ENCODE assay signal across 16 cellular contexts in the genomic region with DNA sequence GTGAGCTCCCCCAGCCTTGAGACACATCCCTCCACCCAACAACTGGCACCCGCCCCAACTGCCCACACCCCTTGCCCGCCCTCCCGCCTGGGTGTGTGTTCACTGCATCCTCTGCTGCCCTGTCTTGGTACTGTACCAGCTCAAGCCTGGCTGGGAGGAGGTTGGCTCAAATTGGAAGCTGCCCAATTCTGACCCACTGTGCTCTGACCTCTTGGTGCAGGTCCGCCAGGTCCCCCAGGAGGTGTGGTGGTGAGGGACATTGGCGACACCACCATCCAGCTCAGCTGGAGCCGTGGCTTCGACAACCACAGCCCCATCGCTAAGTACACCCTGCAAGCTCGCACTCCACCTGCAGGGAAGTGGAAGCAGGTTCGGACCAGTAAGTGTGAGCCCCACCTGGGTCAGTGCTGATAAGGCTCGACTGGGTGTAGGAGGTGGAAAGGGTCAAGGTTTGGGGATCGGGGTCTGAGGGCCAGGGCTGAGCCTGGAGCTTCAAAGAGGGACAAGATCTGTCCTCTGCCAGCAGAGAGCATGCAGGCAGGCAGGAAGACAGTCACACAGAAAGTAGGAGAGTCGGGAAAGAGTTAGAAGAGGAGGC. TPM values are rescaled to one million over a fixed set of nuclear protein-coding genes. Genes with fewer than 3 reads are reported as not detected.
A peak's percentile ranks its signal among the peaks of the same experiment; 100 is the strongest.
DNase-seq lines count a peak whose midpoint lies in the region; ATAC-seq and TF ChIP-seq lines count a peak whose summit lies in the region.
"Had no signal": no experiment of that assay in that cellular context is flagged by ENCODE, and none has a peak within 500 bp of the region (broad histone marks: within the 10 kb centered on the region; RNA-seq: fewer than 3 reads in every experiment).

No MANE protein-coding gene starts in this region.

- peak overlapping the region; percentile 2 for H3K27ac ChIP-seq in substantia nigra (ENCODE audit: low read depth, low read length, poor library complexity, severe bottlenecking)
- H3K27ac ChIP-seq: tibial nerve had no signal

- peak; percentile 53 for DNase-seq in DMS53 (lab: John Stamatoyannopoulos, UW)
- no peak for DNase-seq in DMS53 treated with DMSO at 0.1 percent for 48 hours (lab: John Stamatoyannopoulos, UW; ENCODE audit: unreplicated experiment)
- DNase-seq in OCI-M1 (lab: John Stamatoyannopoulos, UW) = peak; percentile 39
- no peak for DNase-seq in epithelial cell of proximal tubule (ENCODE audit: low read depth)
- peak in 1 of 49 donors; percentile 52 for DNase-seq in substantia nigra (lab: John Stamatoyannopoulos, UW)
- no peak for DNase-seq in D341Med (ENCODE audit: low spot score)
- DNase-seq in NCI-H2081 treated with DMSO at 0.1 percent for 48 hours (lab: John Stamatoyannopoulos, UW) = no peak
- DNase-seq: activated CD4-positive, alpha-beta T cell treated with anti-CD3 and anti-CD28 coated beads for 1 hour; activated T-cell treated with anti-CD3 and anti-CD28 coated beads, Interleukin-2, amount 50 U/mL, for 1 hour; HCEC 1CT; NCI-H1694 treated with DMSO at 0.1 percent for 48 hours; occipital lobe; stimulated activated CD4-positive, alpha-beta T cell treated with anti-CD3 and anti-CD28 coated beads, Interleukin-15, amount 100 ng/mL, for 24 hours had no signal

- no peak for ATAC-seq in GM21737 (IDR thresholded peaks at IDR 0.05; ENCODE audit: unreplicated experiment)

- TF ChIP-seq CTCF in epithelial cell of proximal tubule (conservative IDR thresholded peaks at IDR 0.05; ENCODE audit: low read depth, low read length) = peak; percentile 4

- no peak overlapping the region for H3K4me3 ChIP-seq in epithelial cell of proximal tubule (ENCODE audit: low read depth, low read length)
- H3K4me3 ChIP-seq: tibial nerve had no signal

RNA-seq across cellular contexts. Expression of gene TMEM81, which starts 17.9 kb away (rescaled TPM):
- total RNA-seq in epithelial cell of proximal tubule = 0.80 and 3.0 TPM in 2 replicates

RNA-seq across cellular contexts. Expression of gene CNTN2, which starts 23.3 kb away (rescaled TPM):
- total RNA-seq in epithelial cell of proximal tubule = not detected in 2 replicates
- total RNA-seq: lung microvascular endothelial cell had no signal

RNA-seq across cellular contexts. Expression of gene RBBP5, which starts 55.5 kb away (rescaled TPM):
- 10.6 and 11.1 TPM in 2 replicates for total RNA-seq in epithelial cell of proximal tubule

Comparison
In these comparisons a context has a peak if more than half of its experiments do, and no peak if none do; other contexts are left out.
1. DNase-seq: peak in DMS53 (single experiment) and OCI-M1 (single experiment); none in DMS53 treated with DMSO at 0.1 percent for 48 hours (single experiment), epithelial cell of proximal tubule (single experiment), D341Med (single experiment) and NCI-H2081 treated with DMSO at 0.1 percent for 48 hours (single experiment).